1 cellular context compared by ENCODE assay signal in the genomic region with DNA sequence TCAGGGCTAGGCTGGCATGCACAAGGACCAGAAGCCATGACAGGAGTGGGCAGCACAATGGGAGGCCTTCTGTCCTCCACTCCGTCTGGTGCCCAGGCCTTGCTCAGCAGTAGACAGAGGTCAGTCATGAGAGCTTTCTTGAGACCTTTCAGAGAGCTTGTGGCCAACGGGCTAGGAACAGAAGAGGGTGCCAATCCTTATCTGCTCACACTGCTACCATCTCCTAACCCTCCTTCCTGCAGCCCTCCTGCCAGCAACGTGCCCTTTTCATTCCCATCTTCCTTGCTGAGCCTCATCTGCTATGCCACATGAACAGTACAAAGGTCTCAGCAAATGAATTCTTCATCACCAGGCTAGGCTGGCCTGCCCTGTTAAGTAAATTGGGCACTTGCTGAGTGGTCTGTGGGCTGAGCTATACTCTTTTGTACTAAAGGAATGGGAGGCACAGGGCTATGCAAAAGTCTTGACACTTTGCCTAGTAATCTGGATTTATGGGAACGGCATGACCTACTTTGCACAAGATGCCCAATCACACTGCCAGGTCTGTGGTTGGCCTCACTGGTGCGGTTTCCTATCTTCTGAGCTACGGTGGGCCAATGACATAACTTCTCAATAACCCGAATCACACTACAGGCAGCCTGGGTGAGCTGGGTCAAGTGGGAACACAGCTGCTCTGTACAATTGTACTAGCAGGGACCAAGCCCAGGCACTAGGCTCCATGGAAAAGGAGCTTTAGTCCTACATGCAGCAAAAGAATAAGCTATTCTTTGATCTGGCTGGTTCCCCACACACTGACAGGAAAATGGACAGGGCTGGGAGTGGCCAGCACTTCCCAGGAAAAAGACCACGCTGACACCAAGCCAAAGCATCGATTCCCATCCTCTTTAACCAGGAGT.
TF ChIP-seq lines count a peak whose summit lies in the region.

No MANE protein-coding gene starts in this region.

TF ChIP-seq in SK-N-SH, 30 proteins besides CTCF, POLR2A, EP300 and RAD21 (continued from another document):
- TF ChIP-seq FOXJ3 (CRISPR knock-in tag; IDR thresholded peaks at IDR 0.05), result no peak
- TF ChIP-seq NFIC (IDR thresholded peaks at IDR 0.05; ENCODE audit: borderline replicate concordance), result no peak
- TF ChIP-seq, protein P1, sequence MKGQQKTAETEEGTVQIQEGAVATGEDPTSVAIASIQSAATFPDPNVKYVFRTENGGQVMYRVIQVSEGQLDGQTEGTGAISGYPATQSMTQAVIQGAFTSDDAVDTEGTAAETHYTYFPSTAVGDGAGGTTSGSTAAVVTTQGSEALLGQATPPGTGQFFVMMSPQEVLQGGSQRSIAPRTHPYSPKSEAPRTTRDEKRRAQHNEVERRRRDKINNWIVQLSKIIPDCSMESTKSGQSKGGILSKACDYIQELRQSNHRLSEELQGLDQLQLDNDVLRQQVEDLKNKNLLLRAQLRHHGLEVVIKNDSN (IDR thresholded peaks at IDR 0.05; ENCODE audit: borderline replicate concordance, low read depth), result no peak
- TF ChIP-seq MXI1 (IDR thresholded peaks at IDR 0.05; ENCODE audit: low read depth, low read length), result no peak
- TF ChIP-seq SIN3A (IDR thresholded peaks at IDR 0.05; ENCODE audit: borderline replicate concordance, low read depth, low read length), result no peak
- TF ChIP-seq, protein P2, sequence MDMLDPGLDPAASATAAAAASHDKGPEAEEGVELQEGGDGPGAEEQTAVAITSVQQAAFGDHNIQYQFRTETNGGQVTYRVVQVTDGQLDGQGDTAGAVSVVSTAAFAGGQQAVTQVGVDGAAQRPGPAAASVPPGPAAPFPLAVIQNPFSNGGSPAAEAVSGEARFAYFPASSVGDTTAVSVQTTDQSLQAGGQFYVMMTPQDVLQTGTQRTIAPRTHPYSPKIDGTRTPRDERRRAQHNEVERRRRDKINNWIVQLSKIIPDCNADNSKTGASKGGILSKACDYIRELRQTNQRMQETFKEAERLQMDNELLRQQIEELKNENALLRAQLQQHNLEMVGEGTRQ (IDR thresholded peaks at IDR 0.05; ENCODE audit: borderline replicate concordance, low read depth, low read length), result no peak
TF ChIP-seq in SK-N-SH: peak in this region for 0.
